In the genomic region with DNA sequence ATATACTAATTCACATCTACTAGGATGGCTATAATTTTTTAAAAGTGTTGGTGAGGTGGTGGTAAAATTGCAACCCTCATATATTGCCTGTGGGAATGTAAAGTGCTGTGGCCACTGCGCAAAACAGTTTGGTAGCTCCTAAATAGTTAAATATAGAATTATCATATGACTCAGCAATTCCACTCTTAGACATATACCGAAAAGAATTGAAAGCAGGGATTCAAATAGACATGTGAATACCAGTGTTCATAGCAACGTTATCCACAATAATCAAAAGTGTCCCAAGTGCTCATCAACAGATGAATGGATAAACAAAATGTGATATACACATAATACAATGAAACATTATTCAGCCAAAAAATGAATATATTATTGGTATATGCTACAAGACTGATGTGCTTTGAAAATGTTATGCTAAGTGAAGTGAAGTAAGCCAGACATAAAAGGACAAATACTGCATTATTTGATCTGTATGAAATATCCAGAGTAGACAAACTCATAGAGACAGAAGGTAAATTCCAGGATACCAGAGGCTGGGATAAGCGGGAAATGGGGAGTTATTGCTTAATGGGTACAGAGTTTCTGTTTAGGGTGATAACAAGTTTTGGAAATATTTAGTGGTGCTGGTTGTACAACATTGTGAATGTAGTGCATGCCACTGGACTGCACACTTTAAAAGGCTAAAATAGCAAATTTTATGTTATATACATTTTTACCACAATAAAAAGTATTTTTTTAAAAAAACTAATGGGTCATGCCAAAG, we compare ENCODE assay signal across 25 cellular contexts.
DNase-seq lines count a peak whose midpoint lies in the region; ATAC-seq, FAIRE-seq and TF ChIP-seq lines count a peak whose summit lies in the region.
"Had no signal": no experiment of that assay in that cellular context is flagged by ENCODE, and none has a peak within 500 bp of the region (broad histone marks: within the 10 kb centered on the region; RNA-seq: fewer than 3 reads in every experiment).

No MANE protein-coding gene starts in this region.

- no peak overlapping the region for H3K18ac ChIP-seq in IMR-90 (ENCODE audit: low read depth, low read length)

- BruUV-seq in IMR-90 (replicated peaks; lab: Mats Ljungman, UMichigan) (no TSS peak), K562 (replicated peaks; lab: Mats Ljungman, UMichigan) (no TSS peak)

- dilution Hi-C loops in IMR-90 (cut with HindIII; ENCODE audit: low sequenced_read_pairs, unreplicated experiment) = no loop called here

- H3K14ac ChIP-seq in IMR-90 (replicated peaks; ENCODE audit: low read depth, low read length) = no peak overlapping the region

- ATAC-seq in A549 (no peak), IMR-90 (ENCODE audit: low read depth) (no peak), K562 (no peak), HG02852 (IDR thresholded peaks at IDR 0.05; ENCODE audit: unreplicated experiment) (no peak), mucosa of descending colon (no peak)

- H3K56ac ChIP-seq in IMR-90 (ENCODE audit: extremely low read depth, insufficient read depth, low read length) = no peak overlapping the region

- H4K20me1 ChIP-seq in IMR-90 (ENCODE audit: insufficient read depth, low read length) (no peaks in the 10 kb centered on the region), K562 (replicated peaks; ENCODE audit: control insufficient read depth, insufficient read depth, low read length) (no peaks in the 10 kb centered on the region)
- H4K20me1 ChIP-seq: BLaER1 had no signal

- in situ Hi-C loops in IMR-90 (cut with MboI; ENCODE audit: low sequenced_read_pairs) (no loop called here), K562 (cut with MboI) (no loop called here)

- intact Hi-C loops in IMR-90 (cut with micrococcal nuclease) (no loop called here), K562 (cut with micrococcal nuclease) (no loop called here), mucosa of descending colon (cut with DNase I, micrococcal nuclease) (no loop called here)

- H4K8ac ChIP-seq in IMR-90 (ENCODE audit: low read depth in 2 of 2, low read length in 2 of 2) = no peak overlapping the region

- H3K9me1 ChIP-seq in IMR-90 (ENCODE audit: insufficient read depth, low read length) = no peaks in the 10 kb centered on the region
- no peaks in the 10 kb centered on the region for H3K9me1 ChIP-seq in K562 (ENCODE audit: control insufficient read depth, insufficient read depth, low read length)

- H3K9me3 ChIP-seq in A549 = no peaks in the 10 kb centered on the region
- no peaks in the 10 kb centered on the region for H3K9me3 ChIP-seq in IMR-90 (ENCODE audit: control insufficient read depth, insufficient read depth, low read length)
- H3K9me3 ChIP-seq in K562 (replicated peaks; ENCODE audit: control insufficient read depth, insufficient read depth, low read depth, low read length) = no peaks in the 10 kb centered on the region
- no peaks in the 10 kb centered on the region for H3K9me3 ChIP-seq in mucosa of descending colon
- H3K9me3 ChIP-seq: BE2C, BLaER1 had no signal

- no peak overlapping the region for H3K23ac ChIP-seq in IMR-90 (ENCODE audit: low read depth, low read length)

- no peak for TF ChIP-seq RAD21 in A549 (conservative IDR thresholded peaks at IDR 0.05 in 1 of 2, IDR thresholded peaks at IDR 0.05 in 1 of 2)
- no peak for TF ChIP-seq RAD21 in IMR-90 (IDR thresholded peaks at IDR 0.05; ENCODE audit: low read length)
- TF ChIP-seq RAD21 in K562 (CRISPR knock-in tag; conservative IDR thresholded peaks at IDR 0.05 in 1 of 2, IDR thresholded peaks at IDR 0.05 in 1 of 2) = no peak

- H2BK15ac ChIP-seq in IMR-90 (ENCODE audit: low read depth, low read length) = no peak overlapping the region

- H3K27me3 ChIP-seq in IMR-90 (ENCODE audit: control insufficient read depth, insufficient read depth, low read length) = no peaks in the 10 kb centered on the region
- H3K27me3 ChIP-seq in K562 (ENCODE audit: control insufficient read depth in 2 of 2, insufficient read depth in 2 of 2, low read length in 2 of 2) = no peaks in the 10 kb centered on the region
- H3K27me3 ChIP-seq: BE2C, BLaER1 had no signal

- no peaks in the 10 kb centered on the region for H3K79me1 ChIP-seq in IMR-90 (ENCODE audit: low read depth in 1 of 2, low read length in 2 of 2)

- POLR2A ChIA-PET in A549 (lab: Yijun Ruan, JAX) = no interaction called here
- POLR2A ChIA-PET in IMR-90 (lab: Charles Lee; ENCODE audit: unreplicated experiment) = no interaction called here
- POLR2A ChIA-PET in K562 (lab: Yijun Ruan, JAX) = no interaction called here

- CTCF ChIA-PET in A549 (lab: Yijun Ruan, JAX) = no interaction called here
- CTCF ChIA-PET in IMR-90 (lab: Yijun Ruan, JAX) = no interaction called here
- CTCF ChIA-PET in K562 (lab: Yijun Ruan, JAX; ENCODE audit: low intra/inter-chr PET ratio) = no interaction called here

- 22% methylated on average over 4 of the region's 4 CpGs for WGBS in A549 (ENCODE audit: missing lambda C conversion rate)
- WGBS in IMR-90 (ENCODE audit: extremely low coverage in 2 of 2, insufficient read length in 1 of 2), 2 experiments = 100% methylated on average over 1 of the region's 4 CpGs; no CpG with 5 or more reads in 1 of the 2 experiments
- 3% methylated on average over 4 of the region's 4 CpGs for WGBS in K562 (ENCODE audit: insufficient coverage, low coverage, missing lambda C conversion rate)

- H2BK20ac ChIP-seq in IMR-90 (ENCODE audit: low read depth, low read length) = no peak overlapping the region

- DNase-seq in A549 (ENCODE audit: low read depth in 1 of 2, low spot score in 1 of 2) = no peak
- DNase-seq in IMR-90 = no peak
- DNase-seq in K562 (ENCODE audit: extremely low read depth in 1 of 4, low spot score in 3 of 4) = no peak
- DNase-seq in foreskin melanocyte = peak; percentile 2
- DNase-seq in mucosa of descending colon = no peak
- DNase-seq in activated CD4-positive, CD25-positive, alpha-beta regulatory T cell treated with anti-CD3 and anti-CD28 coated beads, Interleukin-2, amount 50 U/mL, for 72 hours = no peak
- no peak for DNase-seq in D341Med (ENCODE audit: low spot score)
- DNase-seq: ACHN; BE2C; C1 segment of cervical spinal cord; CD4-positive, alpha-beta memory T cell; CD4-positive, CD25-positive, alpha-beta regulatory T cell; CD8-positive, alpha-beta memory T cell; COR-L47; DMS 273 treated with DMSO at 0.1 percent for 48 hours; DMS153; DMS53; DMS79; GF-D8 had no signal

- H3K4ac ChIP-seq in IMR-90 (ENCODE audit: low read depth, low read length) = no peak overlapping the region

- TF ChIP-seq EP300 in A549 (IDR thresholded peaks at IDR 0.05) (no peak), K562 (IDR thresholded peaks at IDR 0.05; ENCODE audit: low read length) (no peak)

- no peak overlapping the region for H4K91ac ChIP-seq in IMR-90 (ENCODE audit: insufficient read depth, low read depth, low read length)

- H3K79me2 ChIP-seq in K562 (ENCODE audit: control insufficient read depth, insufficient read depth, low read length) = no peaks in the 10 kb centered on the region

- H3K27ac ChIP-seq in A549 (no peak overlapping the region), IMR-90 (ENCODE audit: insufficient read depth, low read length) (no peak overlapping the region), K562 (ENCODE audit: extremely low read depth, low read depth, low read length) (no peak overlapping the region)
- H3K27ac ChIP-seq: 22Rv1, BLaER1 had no signal

- no peaks in the 10 kb centered on the region for H3K4me1 ChIP-seq in A549
- H3K4me1 ChIP-seq in IMR-90 (ENCODE audit: control insufficient read depth, insufficient read depth, low read length) = no peaks in the 10 kb centered on the region
- H3K4me1 ChIP-seq in K562 (replicated peaks in 1 of 2; ENCODE audit: control insufficient read depth in 2 of 2, insufficient read depth in 2 of 2, low read length in 2 of 2) = no peaks in the 10 kb centered on the region
- H3K4me1 ChIP-seq in mucosa of descending colon (ENCODE audit: low read depth) = no peaks in the 10 kb centered on the region
- H3K4me1 ChIP-seq: BE2C, BLaER1 had no signal

- H3K36me3 ChIP-seq in IMR-90 (ENCODE audit: control insufficient read depth, insufficient read depth, low read length) = no peaks in the 10 kb centered on the region
- no peaks in the 10 kb centered on the region for H3K36me3 ChIP-seq in K562 (ENCODE audit: control insufficient read depth, insufficient read depth, low read length)
- no peaks in the 10 kb centered on the region for H3K36me3 ChIP-seq in mucosa of descending colon (ENCODE audit: low read depth)
- H3K36me3 ChIP-seq: BE2C, BLaER1 had no signal

- TF ChIP-seq POLR2A in A549 (IDR thresholded peaks at IDR 0.05; ENCODE audit: low read length) = no peak
- TF ChIP-seq POLR2A in IMR-90 (IDR thresholded peaks at IDR 0.05; ENCODE audit: low read depth, low read length) = no peak
- no peak for TF ChIP-seq POLR2A in K562 (conservative IDR thresholded peaks at IDR 0.05)

- H4K5ac ChIP-seq in IMR-90 (ENCODE audit: low read depth, low read length) = no peak overlapping the region

- no peak overlapping the region for H2BK5ac ChIP-seq in IMR-90 (ENCODE audit: low read depth, low read length, poor library complexity, severe bottlenecking)

- H3K4me2 ChIP-seq in A549 (no peak overlapping the region), IMR-90 (ENCODE audit: low read depth, low read length) (no peak overlapping the region), K562 (ENCODE audit: insufficient read depth, low read length) (no peak overlapping the region)
- H3K4me2 ChIP-seq: BLaER1 had no signal

- no peak overlapping the region for H2AFZ ChIP-seq in IMR-90 (replicated peaks; ENCODE audit: low read length, poor library complexity)
- no peak overlapping the region for H2AFZ ChIP-seq in K562 (ENCODE audit: low read depth, low read length)

- H3K4me3 ChIP-seq in A549 = no peak overlapping the region
- no peak overlapping the region for H3K4me3 ChIP-seq in IMR-90 (ENCODE audit: insufficient read depth, low read depth, low read length)
- no peak overlapping the region for H3K4me3 ChIP-seq in K562
- no peak overlapping the region for H3K4me3 ChIP-seq in mucosa of descending colon
- H3K4me3 ChIP-seq: BLaER1 had no signal

- TF ChIP-seq CTCF in A549 (IDR thresholded peaks at IDR 0.05) = no peak
- TF ChIP-seq CTCF in IMR-90 (conservative IDR thresholded peaks at IDR 0.05; ENCODE audit: low read depth, low read length) = no peak
- TF ChIP-seq CTCF in K562 (IDR thresholded peaks at IDR 0.05 in 2 of 3, conservative IDR thresholded peaks at IDR 0.05 in 1 of 3; ENCODE audit: insufficient read depth in 2 of 3, low read depth in 1 of 3, low read length in 3 of 3) = no peak
- TF ChIP-seq CTCF in mucosa of descending colon (IDR thresholded peaks at IDR 0.05) = no peak

- H2BK120ac ChIP-seq in IMR-90 (ENCODE audit: low read depth, low read length) = no peak overlapping the region

- H2AK9ac ChIP-seq in IMR-90 (replicated peaks; ENCODE audit: low read depth, low read length, poor library complexity) = no peak overlapping the region

- FAIRE-seq in A549 (lab: Jason Lieb, UNC) = no peak
- no peak for FAIRE-seq in K562 (lab: Jason Lieb, UNC)
- FAIRE-seq: G401.6, GM12891, GM19239 had no signal

- no peak overlapping the region for H3K9ac ChIP-seq in IMR-90 (ENCODE audit: low read depth, low read length)
- H3K9ac ChIP-seq in K562 (ENCODE audit: insufficient read depth in 1 of 2, low read depth in 2 of 2, low read length in 2 of 2) = no peak overlapping the region
- H3K9ac ChIP-seq: BLaER1 had no signal

- H2AK5ac ChIP-seq in IMR-90 (ENCODE audit: low read depth, low read length) = no peak overlapping the region

TF ChIP-seq in IMR-90, 13 proteins besides CTCF, POLR2A, EP300 and RAD21 (continues in another document):
- TF ChIP-seq MAFK (IDR thresholded peaks at IDR 0.05; ENCODE audit: low read depth, low read length) = peak; percentile 42; the same call in 1 of the 2 replicates
